In genomic region chr11:95568236-95568635, GRCh38 we compare ENCODE assay signal across 20 cellular contexts.
"Had no signal": no experiment of that assay in that cellular context is flagged by ENCODE, and none has a peak within 500 bp of the region (broad histone marks: within the 10 kb centered on the region; RNA-seq: fewer than 3 reads in every experiment).

No MANE protein-coding gene starts in this region.

- H3K27ac Mint-ChIP-seq: naive thymus-derived CD4-positive, alpha-beta T cell had no signal

- H3K4me3 ChIP-seq: gastrocnemius medialis, heart right ventricle, ovary, right atrium auricular region, sigmoid colon, skin epidermis, stomach, upper lobe of left lung, uterus had no signal

- H3K4me1 ChIP-seq: gastrocnemius medialis, sigmoid colon, upper lobe of left lung had no signal

- H3K36me3 ChIP-seq: gastrocnemius medialis, heart right ventricle, neutrophil, ovary, right atrium auricular region, sigmoid colon, stomach, upper lobe of left lung, uterus had no signal

- DNase-seq: effector memory CD4-positive, alpha-beta T cell; gastrocnemius medialis; heart right ventricle; hypothalamus; islet precursor cell; mammary epithelial cell; naive thymus-derived CD4-positive, alpha-beta T cell; ovary; sigmoid colon; stimulated activated CD4-positive, alpha-beta T cell treated with anti-CD3 and anti-CD28 coated beads, Interleukin-12 subunit alpha, Interleukin-12 subunit beta, amount 100 ng/mL, for 4 hours; stimulated activated naive CD4-positive, alpha-beta T cell; stomach; substantia nigra; upper lobe of left lung; uterus had no signal

- H3K9me3 ChIP-seq: gastrocnemius medialis, neutrophil, ovary, uterus had no signal

- H3K4me3 Mint-ChIP-seq: naive thymus-derived CD4-positive, alpha-beta T cell had no signal

- ATAC-seq: esophagus mucosa; gastrocnemius medialis; heart right ventricle; left lobe of liver; naive thymus-derived CD4-positive, alpha-beta T cell had no signal

- H3K27ac ChIP-seq: gastrocnemius medialis, heart right ventricle, neutrophil, ovary, right atrium auricular region, sigmoid colon, skin epidermis, stomach, upper lobe of left lung, uterus had no signal

- H3K27me3 ChIP-seq: gastrocnemius medialis, heart right ventricle, neutrophil, ovary, right atrium auricular region, sigmoid colon, stomach, upper lobe of left lung, uterus had no signal
